ENCODE assay signal across 8 cellular contexts in genomic region chr18:75173125-75173432, GRCh38. TPM values are rescaled to one million over a fixed set of nuclear protein-coding genes. Genes with fewer than 3 reads are reported as not detected.
DNase-seq lines count a peak whose midpoint lies in the region; ATAC-seq and TF ChIP-seq lines count a peak whose summit lies in the region.

No MANE protein-coding gene starts in this region.

- TF ChIP-seq CTCF in right lobe of liver (IDR thresholded peaks at IDR 0.05): peak in 1 of 4 donors; percentile 9

- WGBS in right lobe of liver (ENCODE audit: insufficient coverage, low coverage, low lambda C conversion rate, missing lambda C conversion rate): 28% methylated on average over 5 of the region's 5 CpGs

- DNase-seq in NOMO-1 treated with dmso at 0.1 percent for 144 hours (lab: John Stamatoyannopoulos, UW; ENCODE audit: unreplicated experiment) (peak; percentile 78), right lobe of liver (no peak), substantia nigra (lab: John Stamatoyannopoulos, UW) (no peak), retina (no peak), NCI-H2029 treated with DMSO at 0.1 percent for 48 hours (lab: John Stamatoyannopoulos, UW) (no peak), 8988T (no peak)

- H3K27ac ChIP-seq in right lobe of liver (no peak overlapping the region), substantia nigra (ENCODE audit: low read depth, low read length, poor library complexity, severe bottlenecking) (no peak overlapping the region)

- H3K4me1 ChIP-seq in right lobe of liver: no peaks in the 10 kb centered on the region

- H3K36me3 ChIP-seq in right lobe of liver: no peaks in the 10 kb centered on the region

- no peak for TF ChIP-seq POLR2A in right lobe of liver (IDR thresholded peaks at IDR 0.05)

- H3K9me3 ChIP-seq in right lobe of liver: no peaks in the 10 kb centered on the region

- no peak overlapping the region for H3K4me3 ChIP-seq in right lobe of liver

- intact Hi-C loops in right lobe of liver (cut with DNase I): loop anchor here in 1 of 2 donors (10.0 kb wide), 1 partner anchor 432 kb away; no protein-coding TSS in a partner anchor

- no peaks in the 10 kb centered on the region for H3K27me3 ChIP-seq in right lobe of liver

- peak; percentile 99 for ATAC-seq in GM19025 (IDR thresholded peaks at IDR 0.05; ENCODE audit: low read depth, unreplicated experiment)
- peak; percentile 100 for ATAC-seq in HG02884 (IDR thresholded peaks at IDR 0.05; ENCODE audit: unreplicated experiment)
- peak; percentile 59 to 77 (median 64) for ATAC-seq in right lobe of liver

RNA-seq across cellular contexts. Expression of gene PTGR3, which starts 35.9 kb away (rescaled TPM):
- 10 to 100 TPM in 5 of 6 experiments, 1 to 10 TPM in 1; 9.4 to 30.1 (median 19.8) TPM for total RNA-seq in right lobe of liver

RNA-seq across cellular contexts. Expression of gene TSHZ1, which starts 37.5 kb away (rescaled TPM):
- 10 to 100 TPM in 2 of 6 experiments, 1 to 10 TPM in 4; 6.4 to 13.3 (median 9.6) TPM for total RNA-seq in right lobe of liver
